Comparison of ENCODE assay signal across 13 cellular contexts in genomic region chr5:133727636-133728035, GRCh38.
DNase-seq lines count a peak whose midpoint lies in the region; TF ChIP-seq lines count a peak whose summit lies in the region.
"Had no signal": no experiment of that assay in that cellular context is flagged by ENCODE, and none has a peak within 500 bp of the region (broad histone marks: within the 10 kb centered on the region; RNA-seq: fewer than 3 reads in every experiment).

No MANE protein-coding gene starts in this region.

- TF ChIP-seq CTCF in coronary artery (IDR thresholded peaks at IDR 0.05) = no peak
- no peak for TF ChIP-seq CTCF in type B pancreatic cell (conservative IDR thresholded peaks at IDR 0.05)

- H3K36me3 Mint-ChIP-seq in type B pancreatic cell = no peaks in the 10 kb centered on the region
- no peaks in the 10 kb centered on the region for H3K36me3 Mint-ChIP-seq in activated T-cell treated with anti-CD3 and anti-CD28 coated beads, Interleukin-2, amount 50 U/mL, for 24 hours (ENCODE audit: low read depth)
- H3K36me3 Mint-ChIP-seq: CD4-positive, CD25-positive, alpha-beta regulatory T cell had no signal

- peak; percentile 62 for DNase-seq in EH (ENCODE audit: low read depth)
- peak; percentile 40 for DNase-seq in coronary artery (ENCODE audit: low spot score)
- peak; percentile 34 for DNase-seq in islet precursor cell
- peak; percentile 32 for DNase-seq in type B pancreatic cell (ENCODE audit: extremely low spot score, unreplicated experiment)
- no peak for DNase-seq in DMS153 treated with DMSO at 0.1 percent for 48 hours (lab: John Stamatoyannopoulos, UW; ENCODE audit: unreplicated experiment)
- no peak for DNase-seq in activated T-cell treated with anti-CD3 and anti-CD28 coated beads, Interleukin-2, amount 50 U/mL, for 24 hours
- DNase-seq in pons (ENCODE audit: low spot score) = no peak
- DNase-seq: ACHN; CD4-positive, CD25-positive, alpha-beta regulatory T cell; DMS79 treated with DMSO at 0.1 percent for 48 hours; GDM1 had no signal

- H3K27me3 Mint-ChIP-seq in type B pancreatic cell = peaks cover 2% of the 10 kb centered on the region
- peaks cover 19% of the 10 kb centered on the region for H3K27me3 Mint-ChIP-seq in activated T-cell treated with anti-CD3 and anti-CD28 coated beads, Interleukin-2, amount 50 U/mL, for 24 hours

- H3K4me1 Mint-ChIP-seq in type B pancreatic cell (ENCODE audit: unreplicated experiment) = peaks cover 4% of the 10 kb centered on the region
- no peaks in the 10 kb centered on the region for H3K4me1 Mint-ChIP-seq in activated T-cell treated with anti-CD3 and anti-CD28 coated beads, Interleukin-2, amount 50 U/mL, for 24 hours (ENCODE audit: low read depth)
- H3K4me1 Mint-ChIP-seq: CD4-positive, CD25-positive, alpha-beta regulatory T cell had no signal

- no peak overlapping the region for H3K27ac Mint-ChIP-seq in type B pancreatic cell
- H3K27ac Mint-ChIP-seq in activated T-cell treated with anti-CD3 and anti-CD28 coated beads, Interleukin-2, amount 50 U/mL, for 24 hours = no peak overlapping the region
- H3K27ac Mint-ChIP-seq: CD4-positive, CD25-positive, alpha-beta regulatory T cell had no signal

- H3K27ac ChIP-seq in coronary artery = no peak overlapping the region
- H3K27ac ChIP-seq: BLaER1 treated with 17β-estradiol and CSF1 and Interleukin-3, amounts not matched to agents 10 nM and 100 nM had no signal

- no peak overlapping the region for H3K4me3 ChIP-seq in coronary artery
- H3K4me3 ChIP-seq: BLaER1 treated with 17β-estradiol and CSF1 and Interleukin-3, amounts not matched to agents 10 nM and 100 nM; HAP-1 had no signal

- H3K4me3 Mint-ChIP-seq in type B pancreatic cell = no peak overlapping the region
- no peak overlapping the region for H3K4me3 Mint-ChIP-seq in activated T-cell treated with anti-CD3 and anti-CD28 coated beads, Interleukin-2, amount 50 U/mL, for 24 hours
- H3K4me3 Mint-ChIP-seq: CD4-positive, CD25-positive, alpha-beta regulatory T cell had no signal

- peaks cover 11% of the 10 kb centered on the region for H3K9me3 Mint-ChIP-seq in type B pancreatic cell
- H3K9me3 Mint-ChIP-seq in activated T-cell treated with anti-CD3 and anti-CD28 coated beads, Interleukin-2, amount 50 U/mL, for 24 hours = peaks cover 3% of the 10 kb centered on the region

Comparison
In these comparisons a context has a peak if more than half of its experiments do, and no peak if none do; other contexts are left out.
1. DNase-seq: peak in EH (single experiment), coronary artery (single experiment), islet precursor cell (single experiment) and type B pancreatic cell (single experiment); none in DMS153 treated with DMSO at 0.1 percent for 48 hours (single experiment), activated T-cell treated with anti-CD3 and anti-CD28 coated beads, Interleukin-2, amount 50 U/mL, for 24 hours (single experiment) and pons (single experiment).